In genomic region chr1:20575544-20576056, GRCh38 we compare ENCODE assay signal across 2 cellular contexts.
TF ChIP-seq lines count a peak whose summit lies in the region.

No MANE protein-coding gene starts in this region.

TF ChIP-seq in HCT116, 20 proteins besides CTCF, POLR2A, EP300 and RAD21:
- TF ChIP-seq JUND (IDR thresholded peaks at IDR 0.05) (0 out of 2 replicates have a peak, but pooled peaks have one; percentile 37), POLR2AphosphoS5 (IDR thresholded peaks at IDR 0.05; ENCODE audit: low read depth, low read length) (no peak), YY1 (IDR thresholded peaks at IDR 0.05; ENCODE audit: extremely low read depth, insufficient replicate concordance, low read depth, low read length) (no peak), TCF7L2 (IDR thresholded peaks at IDR 0.05; ENCODE audit: borderline replicate concordance, extremely low read depth, insufficient read depth, insufficient read length) (peak; percentile 15), SP1 (IDR thresholded peaks at IDR 0.05; ENCODE audit: low read depth) (no peak), ZFX (IDR thresholded peaks at IDR 0.05) (peak; percentile 23; the same call in 1 of the 2 replicates), SIN3A (IDR thresholded peaks at IDR 0.05; ENCODE audit: low read depth) (no peak), CBX3 (IDR thresholded peaks at IDR 0.05; ENCODE audit: low read depth) (no peak), ZBTB33 (IDR thresholded peaks at IDR 0.05; ENCODE audit: extremely low read depth, insufficient replicate concordance, low read length) (no peak)
TF ChIP-seq in HCT116: peak in this region for 3.

TF ChIP-seq in HepG2, 621 proteins besides CTCF, POLR2A, EP300 and RAD21:
- TF ChIP-seq ZSCAN22 (CRISPR knock-in tag; IDR thresholded peaks at IDR 0.05) = no peak
- TF ChIP-seq MEIS2 (CRISPR knock-in tag; IDR thresholded peaks at IDR 0.05) = 0 out of 2 replicates have a peak, but pooled peaks have one; percentile 3
- 0 out of 2 replicates have a peak, but pooled peaks have one; percentile 4 for TF ChIP-seq ZSCAN9 (CRISPR knock-in tag; IDR thresholded peaks at IDR 0.05; ENCODE audit: borderline replicate concordance)
- no peak for TF ChIP-seq HNRNPUL1 (IDR thresholded peaks at IDR 0.05; ENCODE audit: low read depth, low read length)
- TF ChIP-seq PAX8 (CRISPR knock-in tag; IDR thresholded peaks at IDR 0.05; ENCODE audit: borderline replicate concordance) = no peak
- TF ChIP-seq FOXA3 (CRISPR knock-in tag; IDR thresholded peaks at IDR 0.05) = 0 out of 2 replicates have a peak, but pooled peaks have one; percentile 0
- TF ChIP-seq ZNF292 (CRISPR knock-in tag; IDR thresholded peaks at IDR 0.05; ENCODE audit: borderline replicate concordance, low read depth) = 0 out of 2 replicates have a peak, but pooled peaks have one; percentile 7
- TF ChIP-seq TOE1 (CRISPR knock-in tag; IDR thresholded peaks at IDR 0.05) = no peak
- no peak for TF ChIP-seq TOPORS (CRISPR knock-in tag; IDR thresholded peaks at IDR 0.05)
- TF ChIP-seq ATF7 (IDR thresholded peaks at IDR 0.05) = no peak
- no peak for TF ChIP-seq ATF7 (CRISPR knock-in tag; IDR thresholded peaks at IDR 0.05)
- 0 out of 2 replicates have a peak, but pooled peaks have one; percentile 16 for TF ChIP-seq ZBTB7B (CRISPR knock-in tag; IDR thresholded peaks at IDR 0.05)
- no peak for TF ChIP-seq ZNF530 (CRISPR knock-in tag; IDR thresholded peaks at IDR 0.05; ENCODE audit: low read depth)
- 0 out of 2 replicates have a peak, but pooled peaks have one; percentile 10 for TF ChIP-seq NFKB2 (CRISPR knock-in tag; IDR thresholded peaks at IDR 0.05; ENCODE audit: borderline replicate concordance)
